15 cellular contexts compared by ENCODE assay signal in the genomic region with DNA sequence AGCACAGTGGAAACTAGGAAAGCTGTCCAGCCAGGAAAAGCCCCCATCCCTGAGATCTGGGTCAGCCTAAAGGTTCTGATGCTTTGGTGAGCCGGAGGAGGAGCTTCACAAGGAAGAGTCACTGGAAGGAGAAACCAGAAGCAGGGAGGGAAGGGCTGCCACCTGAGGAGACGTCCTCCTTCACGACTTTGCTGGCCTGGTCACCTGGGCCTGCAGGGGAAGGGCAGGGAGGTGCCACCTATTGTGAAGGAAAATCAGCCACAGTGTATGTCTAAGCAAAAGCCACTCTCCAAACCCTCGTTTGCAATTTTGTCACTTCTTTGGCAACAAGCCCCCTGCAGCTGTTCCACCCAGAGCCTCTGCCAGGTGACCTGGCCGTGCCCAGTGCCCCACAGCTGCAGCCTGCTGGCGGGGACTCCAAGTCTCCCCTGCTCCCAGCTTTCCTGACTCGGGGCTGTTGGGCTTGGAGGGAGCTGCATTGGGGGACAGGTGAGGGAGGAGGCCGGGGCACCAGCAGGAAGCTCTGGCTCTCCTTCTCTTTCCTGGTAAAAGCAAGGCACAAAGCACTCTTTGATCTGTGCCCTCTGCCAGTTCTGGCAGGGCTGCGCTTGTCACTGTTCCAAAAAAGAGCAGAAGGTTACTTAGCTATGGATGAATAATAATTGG.
DNase-seq lines count a peak whose midpoint lies in the region; ATAC-seq and TF ChIP-seq lines count a peak whose summit lies in the region.
"Had no signal": no experiment of that assay in that cellular context is flagged by ENCODE, and none has a peak within 500 bp of the region (broad histone marks: within the 10 kb centered on the region; RNA-seq: fewer than 3 reads in every experiment).

No MANE protein-coding gene starts in this region.

- H3K36me3 Mint-ChIP-seq in GM23338 (ENCODE audit: low read depth): peaks cover 2% of the 10 kb centered on the region; the same call in 2 of the 3 replicates
- H3K36me3 Mint-ChIP-seq: activated CD8-positive, alpha-beta memory T cell treated with anti-CD3 and anti-CD28 coated beads, Interleukin-2, amount 10 ng/mL, durations not matched to agents 7 days and 5 days had no signal

- H3K9me3 Mint-ChIP-seq in GM23338: peaks cover 9% of the 10 kb centered on the region
- H3K9me3 Mint-ChIP-seq: effector memory CD8-positive, alpha-beta T cell had no signal

- no peak overlapping the region for H3K27ac Mint-ChIP-seq in GM23338
- H3K27ac Mint-ChIP-seq: progenitor cell of endocrine pancreas had no signal

- H3K27me3 ChIP-seq in GM23338 (ENCODE audit: insufficient read depth): no peaks in the 10 kb centered on the region
- H3K27me3 ChIP-seq: brain microvascular endothelial cell had no signal

- intact Hi-C loops in mucosa of descending colon (cut with DNase I, micrococcal nuclease): no loop called here

- no peaks in the 10 kb centered on the region for H3K9me2 ChIP-seq in GM23338 (ENCODE audit: insufficient read depth)

- POLR2A ChIA-PET in HEK293T (lab: Yijun Ruan, JAX): no interaction called here

- TF ChIP-seq CTCF in GM23338 (conservative IDR thresholded peaks at IDR 0.05; ENCODE audit: low read depth in 2 of 2) (no peak), mucosa of descending colon (IDR thresholded peaks at IDR 0.05) (no peak)

- no peaks in the 10 kb centered on the region; the same call in 1 of the 2 replicates for H3K36me3 ChIP-seq in GM23338 (ENCODE audit: insufficient read depth)
- no peaks in the 10 kb centered on the region for H3K36me3 ChIP-seq in mucosa of descending colon (ENCODE audit: low read depth)
- H3K36me3 ChIP-seq: brain microvascular endothelial cell had no signal

- H3F3A ChIP-seq in GM23338 (replicated peaks; ENCODE audit: low read depth): no peaks in the 10 kb centered on the region

- no peak overlapping the region for H3K4me2 ChIP-seq in GM23338

- H3K4me1 ChIP-seq in GM23338 (ENCODE audit: insufficient read depth): no peaks in the 10 kb centered on the region
- H3K4me1 ChIP-seq in mucosa of descending colon (ENCODE audit: low read depth): peaks cover 4% of the 10 kb centered on the region

- H3K4me3 ChIP-seq in GM23338: no peak overlapping the region
- H3K4me3 ChIP-seq in mucosa of descending colon: no peak overlapping the region

- CTCF ChIA-PET in HEK293T (lab: Yijun Ruan, JAX): no interaction called here

- DNase-seq in COLO829 (ENCODE audit: low spot score) (peak; percentile 69), GM23338 (ENCODE audit: low spot score) (no peak), RPMI8226 (peak; percentile 46), mucosa of descending colon (peak in 2 of 3 donors; percentile 39 to 52), SKM-1 (lab: John Stamatoyannopoulos, UW; ENCODE audit: unreplicated experiment) (no peak), HEK293T (ENCODE audit: extremely low spot score) (no peak)
- DNase-seq: activated CD8-positive, alpha-beta memory T cell treated with anti-CD3 and anti-CD28 coated beads, Interleukin-2, amount 10 ng/mL, durations not matched to agents 7 days and 5 days; activated naive CD4-positive, alpha-beta T cell treated with Interleukin-2 at 50 U/mL for 16 hours; brain microvascular endothelial cell; effector memory CD8-positive, alpha-beta T cell; Karpas-422; NCI-H748 treated with DMSO at 0.1 percent for 48 hours had no signal

- H4K20me1 ChIP-seq in GM23338 (replicated peaks; ENCODE audit: insufficient read depth): no peaks in the 10 kb centered on the region

- ATAC-seq in GM23338: peak; percentile 37; the same call in 2 of the 3 replicates
- ATAC-seq in mucosa of descending colon: peak; percentile 77
- no peak for ATAC-seq in GM18520 (IDR thresholded peaks at IDR 0.05; ENCODE audit: unreplicated experiment)
- ATAC-seq in HG02623 (IDR thresholded peaks at IDR 0.05; ENCODE audit: unreplicated experiment): no peak
- ATAC-seq: activated CD8-positive, alpha-beta memory T cell treated with anti-CD3 and anti-CD28 coated beads, Interleukin-2, amount 10 ng/mL, durations not matched to agents 7 days and 5 days; effector memory CD8-positive, alpha-beta T cell had no signal

- H3K27me3 Mint-ChIP-seq in GM23338 (ENCODE audit: insufficient read depth, low read depth, poor library complexity): peaks cover 11% of the 10 kb centered on the region

- no peak overlapping the region for H3K27ac ChIP-seq in GM23338 (ENCODE audit: low read depth)
- H3K27ac ChIP-seq: brain microvascular endothelial cell had no signal

- peaks cover 6% of the 10 kb centered on the region; the same call in 2 of the 3 replicates for H3K4me1 Mint-ChIP-seq in GM23338

- H3K79me2 ChIP-seq in GM23338 (replicated peaks; ENCODE audit: insufficient read depth): no peaks in the 10 kb centered on the region

- H3K4me3 Mint-ChIP-seq in GM23338: no peak overlapping the region
- H3K4me3 Mint-ChIP-seq: activated CD8-positive, alpha-beta memory T cell treated with anti-CD3 and anti-CD28 coated beads, Interleukin-2, amount 10 ng/mL, durations not matched to agents 7 days and 5 days; effector memory CD8-positive, alpha-beta T cell had no signal

- H2AFZ ChIP-seq in GM23338: peak overlapping the region; percentile 56; the same call in 1 of the 2 replicates

- no peaks in the 10 kb centered on the region for H3K9me3 ChIP-seq in mucosa of descending colon

TF ChIP-seq in GM23338, 12 proteins besides CTCF, POLR2A, EP300 and RAD21:
- no peak for TF ChIP-seq CREB1 (CRISPR knock-in tag; IDR thresholded peaks at IDR 0.05; ENCODE audit: low read depth)
TF ChIP-seq in GM23338: peak in this region for 0.

TF ChIP-seq in HEK293T, 16 proteins besides CTCF, POLR2A, EP300 and RAD21:
- TF ChIP-seq ELF4 (IDR thresholded peaks at IDR 0.05) (no peak), LEF1 (IDR thresholded peaks at IDR 0.05; ENCODE audit: borderline replicate concordance) (no peak), BHLHE40 (IDR thresholded peaks at IDR 0.05; ENCODE audit: borderline replicate concordance) (no peak), SP1 (IDR thresholded peaks at IDR 0.05) (no peak), SUZ12 (IDR thresholded peaks at IDR 0.05) (no peak), L3MBTL2 (conservative IDR thresholded peaks at IDR 0.05) (no peak), ARNT (IDR thresholded peaks at IDR 0.05) (no peak), HDGF (IDR thresholded peaks at IDR 0.05; ENCODE audit: borderline replicate concordance) (no peak), FOXM1 (IDR thresholded peaks at IDR 0.05; ENCODE audit: borderline replicate concordance) (no peak)

Comparison
In these comparisons a context has a peak if more than half of its experiments do, and no peak if none do; other contexts are left out.
1. DNase-seq: peak in COLO829 (single experiment), RPMI8226 (single experiment) and mucosa of descending colon (2 of 3); none in GM23338 (single experiment), SKM-1 (single experiment) and HEK293T (single experiment).
2. ATAC-seq: peak in GM23338 (single experiment) and mucosa of descending colon (single experiment); none in GM18520 (single experiment) and HG02623 (single experiment).